ENCODE assay signal across 1 cellular context in genomic region chr1:30005972-30006619, GRCh38.
A peak's percentile ranks its signal among the peaks of the same experiment; 100 is the strongest.
TF ChIP-seq lines count a peak whose summit lies in the region.

No MANE protein-coding gene starts in this region.

TF ChIP-seq in GM23338, 12 proteins besides CTCF, POLR2A, EP300 and RAD21 (continued from another document):
- TF ChIP-seq, protein P1, sequence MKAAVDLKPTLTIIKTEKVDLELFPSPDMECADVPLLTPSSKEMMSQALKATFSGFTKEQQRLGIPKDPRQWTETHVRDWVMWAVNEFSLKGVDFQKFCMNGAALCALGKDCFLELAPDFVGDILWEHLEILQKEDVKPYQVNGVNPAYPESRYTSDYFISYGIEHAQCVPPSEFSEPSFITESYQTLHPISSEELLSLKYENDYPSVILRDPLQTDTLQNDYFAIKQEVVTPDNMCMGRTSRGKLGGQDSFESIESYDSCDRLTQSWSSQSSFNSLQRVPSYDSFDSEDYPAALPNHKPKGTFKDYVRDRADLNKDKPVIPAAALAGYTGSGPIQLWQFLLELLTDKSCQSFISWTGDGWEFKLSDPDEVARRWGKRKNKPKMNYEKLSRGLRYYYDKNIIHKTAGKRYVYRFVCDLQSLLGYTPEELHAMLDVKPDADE (IDR thresholded peaks at IDR 0.05): peak; percentile 52; the same call in 1 of the 2 replicates
- no peak for TF ChIP-seq EZH2phosphoT487 (IDR thresholded peaks at IDR 0.05; ENCODE audit: unreplicated experiment)
